ENCODE assay signal across 16 cellular contexts in the genomic region with DNA sequence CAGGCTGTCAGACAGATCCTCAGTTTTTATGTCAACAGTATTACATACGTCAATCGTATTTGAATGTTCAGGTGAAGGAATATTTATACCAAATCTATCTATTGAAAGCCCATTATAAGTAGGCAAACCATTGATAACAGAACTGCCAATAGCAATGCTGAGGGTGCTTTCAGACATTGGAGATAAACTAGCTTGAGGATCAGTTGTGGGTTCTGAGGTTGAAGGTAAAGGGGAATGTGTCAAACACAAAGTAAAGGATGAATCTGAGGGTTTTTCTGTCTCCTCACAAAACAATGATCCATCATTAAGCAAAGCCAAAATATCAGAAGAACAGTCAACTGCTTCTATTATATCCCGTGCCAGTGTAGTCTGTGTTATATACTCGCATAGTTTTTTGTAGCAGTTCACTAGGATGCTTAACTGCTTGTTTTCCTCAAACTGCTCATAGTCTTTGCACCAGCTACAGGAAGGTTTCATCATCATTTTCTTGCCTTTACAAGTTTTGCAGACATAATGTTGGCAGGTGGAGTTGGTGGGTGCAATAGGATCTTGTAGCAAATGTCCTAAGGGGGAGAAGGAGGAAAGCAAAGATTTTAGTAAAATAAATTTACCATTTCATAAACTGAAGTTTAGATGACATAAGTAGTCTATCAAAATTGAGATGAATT. TPM values are rescaled to one million over a fixed set of nuclear protein-coding genes. Genes with fewer than 3 reads are reported as not detected.
A peak's percentile ranks its signal among the peaks of the same experiment; 100 is the strongest.
DNase-seq lines count a peak whose midpoint lies in the region; ATAC-seq and TF ChIP-seq lines count a peak whose summit lies in the region.
"Had no signal": no experiment of that assay in that cellular context is flagged by ENCODE, and none has a peak within 500 bp of the region (broad histone marks: within the 10 kb centered on the region; RNA-seq: fewer than 3 reads in every experiment).

No MANE protein-coding gene starts in this region.

- H3K27ac ChIP-seq in cardiac muscle cell (peak overlapping the region; percentile 41), SK-N-MC (0 out of 2 replicates have a peak overlapping the region, but pooled peaks have one; percentile 13), vagina (no peak overlapping the region)
- H3K27ac ChIP-seq: KMS-11 had no signal

- H3K27me3 ChIP-seq in cardiac muscle cell (no peaks in the 10 kb centered on the region), vagina (no peaks in the 10 kb centered on the region)

- intact Hi-C loops in Right ventricle myocardium inferior (cut with DNase I): no loop called here
- intact Hi-C loops in vagina (cut with DNase I): no loop called here

- DNase-seq in cardiac muscle cell (ENCODE audit: low read depth in 1 of 2, low spot score in 1 of 2): peak in 1 of 2 donors; percentile 29
- no peak for DNase-seq in Right ventricle myocardium inferior (ENCODE audit: missing footprints)
- DNase-seq in SK-N-MC (ENCODE audit: low read depth, low spot score): no peak
- peak; percentile 55 for DNase-seq in epithelial cell of esophagus (ENCODE audit: low read depth)
- DNase-seq in superior temporal gyrus (ENCODE audit: extremely low spot score): peak; percentile 10
- DNase-seq in NCI-H2196 treated with DMSO at 0.1 percent for 48 hours (lab: John Stamatoyannopoulos, UW; ENCODE audit: unreplicated experiment): no peak
- DNase-seq in OCI-M2 (lab: John Stamatoyannopoulos, UW; ENCODE audit: unreplicated experiment): no peak
- DNase-seq in vagina (ENCODE audit: extremely low spot score in 2 of 2): no peak
- DNase-seq: activated CD4-positive, alpha-beta T cell treated with anti-CD3 and anti-CD28 coated beads, Interleukin-2, amount 50 U/mL, for 4 hours; Caco-2; left ventricle myocardium superior; NCI-H1092 treated with DMSO at 0.1 percent for 48 hours; NCI-H524 treated with DMSO at 0.1 percent for 48 hours; Right ventricle myocardium superior had no signal

- H3K9me3 ChIP-seq in cardiac muscle cell (ENCODE audit: low read depth) (no peaks in the 10 kb centered on the region), SK-N-MC (ENCODE audit: low read depth, low read length) (no peaks in the 10 kb centered on the region), vagina (no peaks in the 10 kb centered on the region)
- H3K9me3 ChIP-seq: Caco-2 had no signal

- H3K4me1 ChIP-seq in cardiac muscle cell (ENCODE audit: low read depth): no peaks in the 10 kb centered on the region
- peaks cover 73% of the 10 kb centered on the region for H3K4me1 ChIP-seq in vagina

- no peak overlapping the region for H3K4me3 ChIP-seq in cardiac muscle cell
- no peak overlapping the region for H3K4me3 ChIP-seq in SK-N-MC
- no peak overlapping the region for H3K4me3 ChIP-seq in epithelial cell of esophagus (ENCODE audit: low read length)
- no peak overlapping the region for H3K4me3 ChIP-seq in vagina
- H3K4me3 ChIP-seq: GM23338 had no signal

- H3K36me3 ChIP-seq in cardiac muscle cell (peaks cover 23% of the 10 kb centered on the region), SK-N-MC (ENCODE audit: insufficient read depth, low read length) (peaks cover 40% of the 10 kb centered on the region), vagina (peaks cover 0 to 13% of the 10 kb centered on the region in 2 donors)

- no peak for TF ChIP-seq POLR2A in vagina (IDR thresholded peaks at IDR 0.05)

- TF ChIP-seq CTCF in cardiac muscle cell (IDR thresholded peaks at IDR 0.05; ENCODE audit: low read depth, low read length) (no peak), epithelial cell of esophagus (IDR thresholded peaks at IDR 0.05; ENCODE audit: insufficient read depth, low read depth, low read length, missing control alignments) (no peak), vagina (IDR thresholded peaks at IDR 0.05) (no peak)

- ATAC-seq in Right ventricle myocardium inferior: no peak
- ATAC-seq: GM23338, left ventricle myocardium superior had no signal

- no peak overlapping the region for H3K9ac ChIP-seq in SK-N-MC (ENCODE audit: insufficient read length)
- H3K9ac ChIP-seq: KMS-11 had no signal

RNA-seq across cellular contexts. Expression of a gene that starts 43.8 kb away (rescaled TPM):
- total RNA-seq in cardiac muscle cell: 8.8 and 16.4 TPM in 2 replicates
- polyA plus RNA-seq in cardiac muscle cell: 5.3 and 6.3 TPM in 2 replicates
- 23.2 TPM for total RNA-seq in Right ventricle myocardium inferior
- total RNA-seq in vagina: 18.7 TPM

Comparison
In these comparisons a context has a peak if more than half of its experiments do, and no peak if none do; other contexts are left out.
1. DNase-seq: peak in epithelial cell of esophagus (single experiment) and superior temporal gyrus (single experiment); none in Right ventricle myocardium inferior (single experiment), SK-N-MC (single experiment), NCI-H2196 treated with DMSO at 0.1 percent for 48 hours (single experiment), OCI-M2 (single experiment) and vagina (0 of 2).